16 cellular contexts compared by ENCODE assay signal in genomic region chr12:65505321-65506121, GRCh38.
DNase-seq lines count a peak whose midpoint lies in the region; TF ChIP-seq lines count a peak whose summit lies in the region.
"Had no signal": no experiment of that assay in that cellular context is flagged by ENCODE, and none has a peak within 500 bp of the region (broad histone marks: within the 10 kb centered on the region; RNA-seq: fewer than 3 reads in every experiment).

No MANE protein-coding gene starts in this region.

- H3K4me3 ChIP-seq in mesodermal cell (ENCODE audit: extremely low read depth, insufficient read depth, low read length, poor library complexity, severe bottlenecking), result no peak overlapping the region
- H3K4me3 ChIP-seq in thyroid gland (replicated peaks in 1 of 3), result no peak overlapping the region
- H3K4me3 ChIP-seq: HAP-1, SJCRH30 had no signal

- no peaks in the 10 kb centered on the region for H3K27me3 ChIP-seq in thyroid gland
- H3K27me3 ChIP-seq: SJCRH30 had no signal

- H3K36me3 ChIP-seq in mesodermal cell (ENCODE audit: control insufficient read depth, insufficient read depth, low read length), result no peaks in the 10 kb centered on the region
- no peaks in the 10 kb centered on the region for H3K36me3 ChIP-seq in thyroid gland
- H3K36me3 ChIP-seq: HAP-1, SJCRH30 had no signal

- no peak for TF ChIP-seq POLR2A in thyroid gland (IDR thresholded peaks at IDR 0.05)

- intact Hi-C loops in thyroid gland (cut with DNase I), result no loop called here

- 87 to 90% methylated on average over 4 to 9 of the region's 12 CpGs for WGBS in mesodermal cell (ENCODE audit: insufficient coverage in 2 of 2), 2 experiments
- 48 to 59% methylated on average over 12 of the region's 12 CpGs for whole genome bisulfite sequencing in thyroid gland, 2 donors

- DNase-seq in DMS53 (lab: John Stamatoyannopoulos, UW) (peak; percentile 49), DMS53 treated with DMSO at 0.1 percent for 48 hours (lab: John Stamatoyannopoulos, UW; ENCODE audit: unreplicated experiment) (no peak), cerebellum (ENCODE audit: low spot score) (peak; percentile 34), thyroid gland (peak; percentile 79 to 82), NCI-H345 treated with DMSO at 0.1 percent for 48 hours (lab: John Stamatoyannopoulos, UW; ENCODE audit: unreplicated experiment) (no peak), NCI-H146 (lab: John Stamatoyannopoulos, UW) (no peak), HCEC 1CT (no peak)
- DNase-seq: AML-193, KG1, NCI-H187, NCI-H2107, NCI-H510A treated with DMSO at 0.1 percent for 48 hours had no signal

- H3K4me1 ChIP-seq in mesodermal cell (ENCODE audit: control insufficient read depth, insufficient read depth, low read length, poor library complexity, severe bottlenecking) (peaks cover 13% of the 10 kb centered on the region), thyroid gland (peaks cover 16 to 31% of the 10 kb centered on the region in 2 donors)
- H3K4me1 ChIP-seq: HAP-1 had no signal

- no peak for TF ChIP-seq CTCF in thyroid gland (IDR thresholded peaks at IDR 0.05)

- H3K9me3 ChIP-seq in mesodermal cell (ENCODE audit: control insufficient read depth, low read length) (no peaks in the 10 kb centered on the region), thyroid gland (no peaks in the 10 kb centered on the region)
- H3K9me3 ChIP-seq: HAP-1, SJCRH30 had no signal

- H3K27ac ChIP-seq in mesodermal cell (ENCODE audit: low read depth, low read length, severe bottlenecking), result peak overlapping the region; percentile 68
- no peak overlapping the region for H3K27ac ChIP-seq in thyroid gland
- H3K27ac ChIP-seq: 22Rv1, SJCRH30 had no signal

Comparison
In these comparisons a context has a peak if more than half of its experiments do, and no peak if none do; other contexts are left out.
1. DNase-seq: peak in DMS53 (single experiment), cerebellum (single experiment) and thyroid gland (2 of 2); none in DMS53 treated with DMSO at 0.1 percent for 48 hours (single experiment), NCI-H345 treated with DMSO at 0.1 percent for 48 hours (single experiment), NCI-H146 (single experiment) and HCEC 1CT (single experiment).